9 cellular contexts compared by ENCODE assay signal in the genomic region with DNA sequence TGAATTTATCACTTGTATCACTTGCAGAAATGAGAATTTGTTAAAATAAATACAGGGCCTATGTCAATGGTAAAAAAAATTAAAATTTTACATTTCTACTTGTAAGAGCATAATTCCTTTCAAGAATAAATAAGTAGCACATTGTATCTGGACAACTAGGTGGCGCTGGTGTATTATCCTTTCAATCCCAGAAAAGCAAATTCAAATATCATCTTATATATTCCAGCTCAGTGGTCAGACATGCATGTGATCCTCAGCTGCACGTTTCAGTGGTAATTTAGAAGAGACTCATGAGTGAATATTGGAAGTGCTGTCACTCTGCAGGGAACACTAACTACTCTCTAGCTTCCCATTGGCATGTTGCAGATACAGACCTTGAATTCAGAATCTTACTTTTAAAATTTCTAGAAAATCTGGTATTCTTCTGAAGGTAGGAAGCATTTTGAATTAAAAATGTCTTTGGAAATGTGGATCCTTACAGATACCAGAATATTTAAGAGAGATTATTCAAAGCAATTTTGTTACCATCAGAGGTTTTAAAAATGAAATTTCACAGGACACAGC.
DNase-seq lines count a peak whose midpoint lies in the region; ATAC-seq, FAIRE-seq and TF ChIP-seq lines count a peak whose summit lies in the region.
"Had no signal": no experiment of that assay in that cellular context is flagged by ENCODE, and none has a peak within 500 bp of the region (broad histone marks: within the 10 kb centered on the region; RNA-seq: fewer than 3 reads in every experiment).

No MANE protein-coding gene starts in this region.

- no peak for ATAC-seq in HG02763 (IDR thresholded peaks at IDR 0.05; ENCODE audit: unreplicated experiment)

- TF ChIP-seq CTCF in GM06990 (IDR thresholded peaks at IDR 0.05; ENCODE audit: insufficient read depth, low read length, poor library complexity, severe bottlenecking): peak; percentile 50
- peak; percentile 44 for TF ChIP-seq CTCF in fibroblast of villous mesenchyme (IDR thresholded peaks at IDR 0.05; ENCODE audit: insufficient read depth, low read depth, low read length)

- no peaks in the 10 kb centered on the region for H3K27me3 ChIP-seq in GM06990 (replicated peaks; ENCODE audit: control insufficient read depth, insufficient read depth, low read length)
- no peaks in the 10 kb centered on the region for H3K27me3 ChIP-seq in SJSA1 (replicated peaks)
- H3K27me3 ChIP-seq in small intestine (ENCODE audit: control insufficient read depth in 2 of 2, insufficient read depth in 2 of 2, low read length in 2 of 2): no peaks in the 10 kb centered on the region

- peaks cover 8% of the 10 kb centered on the region; the same call in 1 of the 2 replicates for H3K4me1 ChIP-seq in SJSA1 (replicated peaks)
- H3K4me1 ChIP-seq in small intestine (ENCODE audit: control insufficient read depth in 2 of 2, insufficient read depth in 1 of 2, low read depth in 1 of 2, low read length in 1 of 2): no peaks in the 10 kb centered on the region

- FAIRE-seq in small intestine (lab: Jason Lieb, UNC) (no peak), GM12892 (lab: Jason Lieb, UNC) (no peak)

- H3K36me3 ChIP-seq in GM06990 (ENCODE audit: control insufficient read depth, insufficient read depth, low read length) (no peaks in the 10 kb centered on the region), SJSA1 (no peaks in the 10 kb centered on the region), small intestine (ENCODE audit: control insufficient read depth in 2 of 2, insufficient read depth in 2 of 2, low read length in 2 of 2) (no peaks in the 10 kb centered on the region)

- TF ChIP-seq POLR2A in GM12892 (IDR thresholded peaks at IDR 0.05; ENCODE audit: low read depth, low read length): no peak

- 5 to 6% (median 5%) methylated on average over 2 of the region's 2 CpGs for WGBS in small intestine, 3 donors

- H3K27ac ChIP-seq in SJSA1: no peak overlapping the region
- H3K27ac ChIP-seq in small intestine (ENCODE audit: low read depth in 1 of 2, low read length in 1 of 2): no peak overlapping the region
- H3K27ac ChIP-seq: skin epidermis had no signal

- DNase-seq in GM06990 (ENCODE audit: extremely low read depth, insufficient read length) (no peak), NCI-H1105 (lab: John Stamatoyannopoulos, UW) (peak; percentile 47), SJSA1 (ENCODE audit: low read depth in 1 of 2, low spot score in 2 of 2) (peak; percentile 46 to 55), fibroblast of villous mesenchyme (ENCODE audit: low read depth) (peak; percentile 53), small intestine (peak; percentile 29), GM12892 (ENCODE audit: insufficient read length) (no peak)
- DNase-seq in activated naive CD4-positive, alpha-beta T cell (lab: John Stamatoyannopoulos, UW): no peak

- H3K4me3 ChIP-seq in GM06990 (replicated peaks; ENCODE audit: low read depth, low read length) (no peak overlapping the region), SJSA1 (no peak overlapping the region), fibroblast of villous mesenchyme (ENCODE audit: low read depth, low read length) (no peak overlapping the region), small intestine (ENCODE audit: low read depth in 1 of 2, low read length in 2 of 2) (no peak overlapping the region)
- H3K4me3 ChIP-seq: skin epidermis had no signal

- H3K9me3 ChIP-seq in SJSA1 (replicated peaks): no peaks in the 10 kb centered on the region
- H3K9me3 ChIP-seq in small intestine (ENCODE audit: control insufficient read depth, low read depth): no peaks in the 10 kb centered on the region

Comparison
In these comparisons a context has a peak if more than half of its experiments do, and no peak if none do; other contexts are left out.
1. DNase-seq: peak in NCI-H1105 (single experiment), SJSA1 (2 of 2), fibroblast of villous mesenchyme (single experiment) and small intestine (single experiment); none in GM06990 (single experiment), activated naive CD4-positive, alpha-beta T cell (0 of 4) and GM12892 (single experiment).